Comparison of ENCODE assay signal across 24 cellular contexts in the genomic region with DNA sequence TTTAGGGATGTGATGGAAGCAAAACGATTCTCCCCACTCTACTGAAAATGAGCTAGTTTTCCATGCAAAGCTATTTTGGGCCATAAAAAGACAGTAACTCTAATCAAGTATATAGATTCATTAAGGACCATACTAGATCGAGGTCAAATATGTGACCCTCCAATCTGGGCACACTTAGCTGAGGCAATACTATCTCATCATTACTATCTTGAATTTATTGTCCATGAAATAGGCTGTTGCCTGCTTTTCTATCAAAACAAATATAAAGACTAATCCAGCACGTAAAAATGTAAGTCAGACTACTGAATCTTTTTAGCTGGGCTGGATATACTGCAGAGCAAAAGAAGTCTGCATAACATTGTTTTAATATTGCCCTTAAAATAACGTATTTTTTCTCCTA.
"Had no signal": no experiment of that assay in that cellular context is flagged by ENCODE, and none has a peak within 500 bp of the region (broad histone marks: within the 10 kb centered on the region; RNA-seq: fewer than 3 reads in every experiment).

No MANE protein-coding gene starts in this region.

- ATAC-seq: gastrocnemius medialis; left lobe of liver; mucosa of descending colon; natural killer cell treated with Interleukin-12 subunit alpha and Interleukin-12 subunit beta and Interleukin-15 and Interleukin-18, amount 100 ng/mL, for 72 hours; sciatic nerve; stimulated activated effector memory CD8-positive, alpha-beta T cell treated with anti-CD3 and anti-CD28 coated beads, Interleukin-12 subunit alpha, Interleukin-12 subunit beta, amount 100 ng/mL, for 72 hours had no signal

- H3K9me3 Mint-ChIP-seq: mesothelial cell of epicardium had no signal

- DNase-seq: dorsolateral prefrontal cortex; effector CD4-positive, alpha-beta T cell; foreskin fibroblast; gastrocnemius medialis; head of caudate nucleus; kidney; mesenchymal stem cell; mucosa of descending colon; naive B cell; stimulated activated CD4-positive, alpha-beta T cell treated with anti-CD3 and anti-CD28 coated beads, Interleukin-2, amount 100 ng/mL, for 24 hours; stimulated activated CD4-positive, alpha-beta T cell treated with anti-CD3 and anti-CD28 coated beads, Interleukin-4, amount 100 ng/mL, for 24 hours; stimulated activated naive CD4-positive, alpha-beta T cell treated with Interleukin-2 at 50 U/mL for 16 hours; stomach; thyroid gland; trophoblast cell had no signal

- H3K27me3 Mint-ChIP-seq: naive B cell; natural killer cell treated with Interleukin-12 subunit alpha and Interleukin-12 subunit beta and Interleukin-15 and Interleukin-18, amount 100 ng/mL, for 72 hours had no signal

- H3K4me3 ChIP-seq: dorsolateral prefrontal cortex, gastrocnemius medialis, mucosa of descending colon, neural progenitor cell, prostate gland, right atrium auricular region, stomach, thyroid gland, vagina had no signal

- H3K4me1 Mint-ChIP-seq: naive B cell; stimulated activated effector memory CD8-positive, alpha-beta T cell treated with anti-CD3 and anti-CD28 coated beads, Interleukin-12 subunit alpha, Interleukin-12 subunit beta, amount 100 ng/mL, for 72 hours had no signal

- H3K4me3 Mint-ChIP-seq: mesothelial cell of epicardium; naive B cell; natural killer cell treated with Interleukin-12 subunit alpha and Interleukin-12 subunit beta and Interleukin-15 and Interleukin-18, amount 100 ng/mL, for 72 hours; neural progenitor cell; stimulated activated effector memory CD8-positive, alpha-beta T cell treated with anti-CD3 and anti-CD28 coated beads, Interleukin-12 subunit alpha, Interleukin-12 subunit beta, amount 100 ng/mL, for 72 hours had no signal

- H3K36me3 Mint-ChIP-seq: mesothelial cell of epicardium; naive B cell; neural progenitor cell; stimulated activated effector memory CD8-positive, alpha-beta T cell treated with anti-CD3 and anti-CD28 coated beads, Interleukin-12 subunit alpha, Interleukin-12 subunit beta, amount 100 ng/mL, for 72 hours had no signal

- H3K27me3 ChIP-seq: dorsolateral prefrontal cortex, gastrocnemius medialis, neural progenitor cell, right atrium auricular region, stomach, thyroid gland, vagina had no signal

- H3K36me3 ChIP-seq: gastrocnemius medialis, neural progenitor cell, prostate gland, right atrium auricular region, stomach, thyroid gland, vagina had no signal

- H3K27ac ChIP-seq: dorsolateral prefrontal cortex, gastrocnemius medialis, neural progenitor cell, prostate gland, right atrium auricular region, stomach, thyroid gland, vagina had no signal

- H3K9me3 ChIP-seq: gastrocnemius medialis, mucosa of descending colon, prostate gland, right atrium auricular region, stomach, thyroid gland, vagina had no signal

- H3K4me1 ChIP-seq: gastrocnemius medialis, prostate gland, vagina had no signal

- H3K4me2 ChIP-seq: neural progenitor cell had no signal

- H3K27ac Mint-ChIP-seq: mesothelial cell of epicardium; naive B cell; natural killer cell treated with Interleukin-12 subunit alpha and Interleukin-12 subunit beta and Interleukin-15 and Interleukin-18, amount 100 ng/mL, for 72 hours; neural progenitor cell; stimulated activated effector memory CD8-positive, alpha-beta T cell treated with anti-CD3 and anti-CD28 coated beads, Interleukin-12 subunit alpha, Interleukin-12 subunit beta, amount 100 ng/mL, for 72 hours had no signal

- H3K9ac ChIP-seq: neural progenitor cell had no signal
